ENCODE assay signal across 10 cellular contexts in the genomic region with DNA sequence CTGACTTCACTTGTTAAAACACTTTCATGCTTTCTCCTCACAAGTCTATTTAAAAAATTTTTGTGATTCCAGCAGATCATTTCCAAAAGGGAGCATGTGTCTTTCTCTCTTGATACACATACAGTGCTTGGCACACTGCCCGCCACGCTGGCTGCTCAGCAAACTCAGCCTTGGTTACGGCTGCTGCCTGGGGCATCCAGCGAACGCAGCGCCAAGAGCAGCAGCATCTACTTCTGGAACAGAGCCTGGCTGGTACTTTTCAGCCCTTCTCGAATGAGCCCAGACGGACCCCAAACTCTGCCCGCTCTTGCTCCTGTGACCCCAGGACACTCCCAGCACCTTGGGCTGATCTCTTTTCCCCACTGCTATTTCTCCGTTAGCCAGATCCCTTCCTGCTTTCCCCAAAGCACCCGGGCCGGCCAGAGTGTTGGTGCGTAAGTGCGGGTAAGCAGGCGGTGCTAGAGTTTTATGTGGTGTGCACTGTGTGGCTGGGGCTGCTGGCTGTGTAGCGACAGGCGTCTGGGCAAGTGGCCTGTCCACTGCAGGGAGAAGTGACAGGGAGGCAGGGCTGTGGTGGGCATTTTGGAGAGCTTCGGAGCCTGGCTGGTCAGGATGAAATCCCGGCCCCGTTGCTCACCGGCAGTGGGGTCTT.
A peak's percentile ranks its signal among the peaks of the same experiment; 100 is the strongest.
DNase-seq lines count a peak whose midpoint lies in the region; ATAC-seq and TF ChIP-seq lines count a peak whose summit lies in the region.
"Had no signal": no experiment of that assay in that cellular context is flagged by ENCODE, and none has a peak within 500 bp of the region (broad histone marks: within the 10 kb centered on the region; RNA-seq: fewer than 3 reads in every experiment).

No MANE protein-coding gene starts in this region.

- H3K23ac ChIP-seq in mesenchymal stem cell (ENCODE audit: low read length in 2 of 2): no peak overlapping the region

- no peak overlapping the region for H2BK5ac ChIP-seq in mesenchymal stem cell (ENCODE audit: low read depth, low read length, poor library complexity, severe bottlenecking)

- H3K4ac ChIP-seq in mesenchymal stem cell (ENCODE audit: low read depth in 1 of 2, low read length in 2 of 2): no peak overlapping the region

- peak overlapping the region; percentile 9 for H2BK15ac ChIP-seq in mesenchymal stem cell (ENCODE audit: low read depth, poor library complexity, severe bottlenecking)

- POLR2A ChIA-PET in MCF 10A (lab: Yijun Ruan, JAX): interaction anchor here (0.8 kb wide), 1 partner anchor 10 kb away, joined by 3 read pairs; no protein-coding TSS in a partner anchor

- H3K27me3 ChIP-seq in breast epithelium: no peaks in the 10 kb centered on the region
- H3K27me3 ChIP-seq in mesenchymal stem cell (ENCODE audit: control insufficient read depth in 1 of 2, insufficient read depth in 1 of 2, low read length in 2 of 2): no peaks in the 10 kb centered on the region
- H3K27me3 ChIP-seq in vagina: no peaks in the 10 kb centered on the region
- H3K27me3 ChIP-seq: BLaER1 treated with 17β-estradiol and CSF1 and Interleukin-3, amounts not matched to agents 10 nM and 100 nM; neural progenitor cell had no signal

- H3K4me1 ChIP-seq in breast epithelium (peaks cover 0 to 5% of the 10 kb centered on the region in 2 donors), mesenchymal stem cell (ENCODE audit: control insufficient read depth, insufficient read depth, low read depth, low read length) (peaks cover 3% of the 10 kb centered on the region), vagina (peaks cover 28% of the 10 kb centered on the region)
- H3K4me1 ChIP-seq: neural progenitor cell had no signal

- TF ChIP-seq POLR2A in breast epithelium (IDR thresholded peaks at IDR 0.05) (no peak), vagina (IDR thresholded peaks at IDR 0.05) (no peak)

- H3K4me3 ChIP-seq in breast epithelium (peak overlapping the region in 1 of 3 donors; percentile 30), mesenchymal stem cell (ENCODE audit: insufficient read depth in 1 of 2, low read depth in 1 of 2, low read length in 2 of 2) (no peak overlapping the region), vagina (no peak overlapping the region)
- H3K4me3 ChIP-seq: BLaER1 treated with 17β-estradiol and CSF1 and Interleukin-3, amounts not matched to agents 10 nM and 100 nM; neural progenitor cell had no signal

- H2AK5ac ChIP-seq in mesenchymal stem cell (ENCODE audit: low read length, severe bottlenecking): no peak overlapping the region

- DNase-seq in breast epithelium (ENCODE audit: low spot score in 2 of 2) (peak; percentile 87 to 93), MCF 10A (ENCODE audit: unreplicated experiment) (no peak), cerebellar nuclear complex (lab: John Stamatoyannopoulos, UW) (peak; percentile 29 to 36), mesenchymal stem cell (no peak), vagina (ENCODE audit: extremely low spot score in 2 of 2) (no peak)
- no peak for DNase-seq in activated CD4-positive, alpha-beta T cell treated with anti-CD3 and anti-CD28 coated beads for 4 hours

- H3K9me3 ChIP-seq in breast epithelium (no peaks in the 10 kb centered on the region), mesenchymal stem cell (ENCODE audit: control insufficient read depth, low read length) (no peaks in the 10 kb centered on the region), vagina (no peaks in the 10 kb centered on the region)
- H3K9me3 ChIP-seq: BLaER1 treated with 17β-estradiol and CSF1 and Interleukin-3, amounts not matched to agents 10 nM and 100 nM had no signal

- ATAC-seq in GM21381 (IDR thresholded peaks at IDR 0.05; ENCODE audit: unreplicated experiment) (no peak), GM19397 (IDR thresholded peaks at IDR 0.05; ENCODE audit: unreplicated experiment) (no peak)

- no peak overlapping the region for H3K4me2 ChIP-seq in mesenchymal stem cell (ENCODE audit: low read length, poor library complexity, severe bottlenecking)
- H3K4me2 ChIP-seq: neural progenitor cell had no signal

- no peak overlapping the region for H3K14ac ChIP-seq in mesenchymal stem cell (ENCODE audit: low read length in 2 of 2)

- no peak overlapping the region for H3K4me3 Mint-ChIP-seq in MCF 10A (ENCODE audit: unreplicated experiment)
- H3K4me3 Mint-ChIP-seq: neural progenitor cell had no signal

- intact Hi-C loops in breast epithelium (cut with DNase I; ENCODE audit: low total_unique reads) (no loop called here), MCF 10A (cut with micrococcal nuclease) (no loop called here), vagina (cut with DNase I) (no loop called here)

- peak overlapping the region; percentile 7 for H3K9ac ChIP-seq in mesenchymal stem cell (ENCODE audit: low read length)
- H3K9ac ChIP-seq: BLaER1 treated with 17β-estradiol and CSF1 and Interleukin-3, amounts not matched to agents 10 nM and 100 nM; neural progenitor cell had no signal

- no peak overlapping the region for H3K27ac Mint-ChIP-seq in MCF 10A (ENCODE audit: low read depth, unreplicated experiment)
- H3K27ac Mint-ChIP-seq: neural progenitor cell had no signal

- peaks cover 85% of the 10 kb centered on the region for H3K36me3 Mint-ChIP-seq in MCF 10A (ENCODE audit: insufficient read depth, unreplicated experiment)

- 94% methylated on average over 21 of the region's 21 CpGs for WGBS in mesenchymal stem cell

- no peak overlapping the region for H2BK120ac ChIP-seq in mesenchymal stem cell (ENCODE audit: low read depth, low read length)

- H3K18ac ChIP-seq in mesenchymal stem cell (ENCODE audit: low read depth in 1 of 2, low read length in 2 of 2): no peak overlapping the region

- no peaks in the 10 kb centered on the region for H3K27me3 Mint-ChIP-seq in MCF 10A (ENCODE audit: insufficient read depth, unreplicated experiment)

- peaks cover 26% of the 10 kb centered on the region for H3K79me1 ChIP-seq in mesenchymal stem cell (replicated peaks; ENCODE audit: low read length, poor library complexity, severe bottlenecking)

- CTCF ChIA-PET in MCF 10A (lab: Yijun Ruan, JAX): interaction anchor here (0.9 kb wide), 1 partner anchor 10 kb away, joined by 4 read pairs; no protein-coding TSS in a partner anchor

- no peak overlapping the region for H2BK12ac ChIP-seq in mesenchymal stem cell (ENCODE audit: low read length in 2 of 2)

- peaks cover 16% of the 10 kb centered on the region for H3K4me1 Mint-ChIP-seq in MCF 10A (ENCODE audit: insufficient read depth, unreplicated experiment)
- H3K4me1 Mint-ChIP-seq: neural progenitor cell had no signal

- BruUV-seq in MCF 10A (replicated peaks; lab: Mats Ljungman, UMichigan): no TSS peak

- H3K36me3 ChIP-seq in breast epithelium (no peaks in the 10 kb centered on the region), mesenchymal stem cell (ENCODE audit: control insufficient read depth in 1 of 2, insufficient read depth in 2 of 2, low read depth in 1 of 2, low read length in 2 of 2) (peaks cover 57 to 96% of the 10 kb centered on the region in 2 experiments), vagina (peaks cover 0 to 26% of the 10 kb centered on the region in 2 donors)

- no peaks in the 10 kb centered on the region for H3K9me3 Mint-ChIP-seq in MCF 10A (ENCODE audit: unreplicated experiment)
- H3K9me3 Mint-ChIP-seq: neural progenitor cell had no signal

- no peak overlapping the region for H4K8ac ChIP-seq in mesenchymal stem cell (ENCODE audit: low read length)

- H2AFZ ChIP-seq in mesenchymal stem cell (ENCODE audit: low read depth, low read length): no peak overlapping the region
- H2AFZ ChIP-seq: neural progenitor cell had no signal

- TF ChIP-seq CTCF in breast epithelium (IDR thresholded peaks at IDR 0.05) (no peak), MCF 10A (IDR thresholded peaks at IDR 0.05; ENCODE audit: unreplicated experiment) (no peak), vagina (IDR thresholded peaks at IDR 0.05) (no peak)

- no peak overlapping the region for H4K91ac ChIP-seq in mesenchymal stem cell (ENCODE audit: low read length)

- H3K27ac ChIP-seq in breast epithelium (peak overlapping the region; percentile 80 to 85), mesenchymal stem cell (ENCODE audit: low read length, poor library complexity, severe bottlenecking) (no peak overlapping the region), vagina (peak overlapping the region; percentile 73)
- H3K27ac ChIP-seq: neural progenitor cell had no signal

Comparison
In these comparisons a context has a peak if more than half of its experiments do, and no peak if none do; other contexts are left out.
1. DNase-seq: peak in breast epithelium (2 of 2) and cerebellar nuclear complex (2 of 2); none in MCF 10A (single experiment), mesenchymal stem cell (single experiment), vagina (0 of 2) and activated CD4-positive, alpha-beta T cell treated with anti-CD3 and anti-CD28 coated beads for 4 hours (0 of 2).